ENCODE assay signal across 8 cellular contexts in genomic region chr11:47466701-47467250, GRCh38. TPM values are rescaled to one million over a fixed set of nuclear protein-coding genes. Genes with fewer than 3 reads are reported as not detected.
DNase-seq lines count a peak whose midpoint lies in the region; ATAC-seq and TF ChIP-seq lines count a peak whose summit lies in the region.

No MANE protein-coding gene starts in this region.

- 8 to 15% methylated on average over 3 to 4 of the region's 4 CpGs for WGBS in body of pancreas, 2 donors
- WGBS in thyroid gland, 2 donors: 23 to 31% methylated on average over 4 of the region's 4 CpGs

- intact Hi-C loops in body of pancreas (cut with DNase I) (no loop called here), thyroid gland (cut with DNase I) (no loop called here), OCI-LY7 (cut with micrococcal nuclease; ENCODE audit: unreplicated experiment) (no loop called here)

- H3K4me1 Mint-ChIP-seq in stimulated activated naive CD8-positive, alpha-beta T cell treated with anti-CD3 and anti-CD28 coated beads, Interleukin-15, Interleukin-2, amounts not matched to agents 100 ng/mL and 50 ng/mL, for 24 hours (ENCODE audit: low read depth): peaks cover 6% of the 10 kb centered on the region
- H3K4me1 Mint-ChIP-seq in stimulated activated naive CD8-positive, alpha-beta T cell treated with anti-CD3 and anti-CD28 coated beads, Interleukin-15, amount 100 ng/mL, for 72 hours: peaks cover 14% of the 10 kb centered on the region

- peak overlapping the region; percentile 54 for H3K27ac Mint-ChIP-seq in stimulated activated naive CD8-positive, alpha-beta T cell treated with anti-CD3 and anti-CD28 coated beads, Interleukin-15, Interleukin-2, amounts not matched to agents 100 ng/mL and 50 ng/mL, for 24 hours
- H3K27ac Mint-ChIP-seq in stimulated activated naive CD8-positive, alpha-beta T cell treated with anti-CD3 and anti-CD28 coated beads, Interleukin-15, amount 100 ng/mL, for 72 hours: no peak overlapping the region

- no peaks in the 10 kb centered on the region for H3K79me2 ChIP-seq in OCI-LY7 (ENCODE audit: insufficient read depth, low read depth, low read length)

- no peak for ATAC-seq in stimulated activated naive CD8-positive, alpha-beta T cell treated with anti-CD3 and anti-CD28 coated beads, Interleukin-15, amount 100 ng/mL, for 72 hours
- ATAC-seq in body of pancreas: peak; percentile 72

- no peaks in the 10 kb centered on the region for H4K20me1 ChIP-seq in OCI-LY7 (ENCODE audit: insufficient read depth, low read length)

- H2AFZ ChIP-seq in OCI-LY7 (ENCODE audit: low read length): no peak overlapping the region

- CTCF ChIA-PET in OCI-LY7 (lab: Charles Lee; ENCODE audit: unreplicated experiment): no interaction called here

- no peak for TF ChIP-seq POLR2A in body of pancreas (IDR thresholded peaks at IDR 0.05)
- no peak for TF ChIP-seq POLR2A in thyroid gland (IDR thresholded peaks at IDR 0.05)

- POLR2A ChIA-PET in OCI-LY7 (lab: Charles Lee): interaction anchor here (0.5 to 1.3 kb wide), 4 partner anchors 9 to 488 kb away, joined by 3 to 4 read pairs (median 3); no protein-coding TSS in a partner anchor

- no peak overlapping the region for H3K4me2 ChIP-seq in OCI-LY7 (ENCODE audit: low read length)

- H3K9me3 ChIP-seq in body of pancreas (no peaks in the 10 kb centered on the region), thyroid gland (no peaks in the 10 kb centered on the region), OCI-LY7 (ENCODE audit: low read length) (no peaks in the 10 kb centered on the region)

- H3K36me3 Mint-ChIP-seq in stimulated activated naive CD8-positive, alpha-beta T cell treated with anti-CD3 and anti-CD28 coated beads, Interleukin-15, Interleukin-2, amounts not matched to agents 100 ng/mL and 50 ng/mL, for 24 hours (ENCODE audit: low read depth): peaks cover 47% of the 10 kb centered on the region

- peak overlapping the region; percentile 50 to 79 (median 66) for H3K27ac ChIP-seq in body of pancreas
- H3K27ac ChIP-seq in thyroid gland: peak overlapping the region; percentile 13 to 64 (median 56)
- H3K27ac ChIP-seq in OCI-LY7 (ENCODE audit: low read depth, low read length, poor library complexity, severe bottlenecking): no peak overlapping the region

- H3K4me3 ChIP-seq in body of pancreas (no peak overlapping the region), thyroid gland (replicated peaks in 1 of 3) (no peak overlapping the region), OCI-LY7 (ENCODE audit: low read depth, low read length, poor library complexity, severe bottlenecking) (no peak overlapping the region)

- TF ChIP-seq CTCF in body of pancreas (IDR thresholded peaks at IDR 0.05) (no peak), thyroid gland (IDR thresholded peaks at IDR 0.05) (no peak), OCI-LY7 (conservative IDR thresholded peaks at IDR 0.05; ENCODE audit: low read length) (no peak)

- H3K4me1 ChIP-seq in body of pancreas (peaks cover 21% of the 10 kb centered on the region), thyroid gland (peaks cover 32 to 42% of the 10 kb centered on the region in 2 donors), OCI-LY7 (ENCODE audit: insufficient read depth, low read length, poor library complexity, severe bottlenecking) (no peaks in the 10 kb centered on the region)

- H3K27me3 Mint-ChIP-seq in stimulated activated naive CD8-positive, alpha-beta T cell treated with anti-CD3 and anti-CD28 coated beads, Interleukin-15, Interleukin-2, amounts not matched to agents 100 ng/mL and 50 ng/mL, for 24 hours: no peaks in the 10 kb centered on the region
- H3K27me3 Mint-ChIP-seq in stimulated activated naive CD8-positive, alpha-beta T cell treated with anti-CD3 and anti-CD28 coated beads, Interleukin-15, amount 100 ng/mL, for 72 hours: no peaks in the 10 kb centered on the region

- no peaks in the 10 kb centered on the region for H3K27me3 ChIP-seq in body of pancreas
- no peaks in the 10 kb centered on the region for H3K27me3 ChIP-seq in thyroid gland

- H3K36me3 ChIP-seq in body of pancreas (replicated peaks in 1 of 2; ENCODE audit: insufficient read depth in 1 of 2, low read depth in 2 of 2): peaks cover 7 to 12% of the 10 kb centered on the region in 2 donors
- peaks cover 12 to 15% of the 10 kb centered on the region in 2 donors for H3K36me3 ChIP-seq in thyroid gland
- peaks cover 82% of the 10 kb centered on the region for H3K36me3 ChIP-seq in OCI-LY7 (ENCODE audit: insufficient read depth, low read length)

- no TSS peak for BruUV-seq in OCI-LY7 (replicated peaks; lab: Mats Ljungman, UMichigan)

- H3K9me2 ChIP-seq in OCI-LY7 (ENCODE audit: insufficient read depth, low read length): no peaks in the 10 kb centered on the region

- no peak for DNase-seq in stimulated activated naive CD8-positive, alpha-beta T cell treated with anti-CD3 and anti-CD28 coated beads, Interleukin-15, amount 100 ng/mL, for 72 hours
- DNase-seq in body of pancreas (peak; percentile 69 to 83 (median 80)), lung microvascular endothelial cell (ENCODE audit: low read depth in 2 of 2) (peak; percentile 64 to 79), thyroid gland (peak; percentile 41 to 57), OCI-LY7 (ENCODE audit: low spot score) (no peak), NOMO-1 treated with dmso at 0.1 percent for 144 hours (lab: John Stamatoyannopoulos, UW; ENCODE audit: unreplicated experiment) (no peak), kidney tubule cell (ENCODE audit: low spot score) (no peak)

- no peak overlapping the region for H3K4me3 Mint-ChIP-seq in stimulated activated naive CD8-positive, alpha-beta T cell treated with anti-CD3 and anti-CD28 coated beads, Interleukin-15, Interleukin-2, amounts not matched to agents 100 ng/mL and 50 ng/mL, for 24 hours
- H3K4me3 Mint-ChIP-seq in stimulated activated naive CD8-positive, alpha-beta T cell treated with anti-CD3 and anti-CD28 coated beads, Interleukin-15, amount 100 ng/mL, for 72 hours: no peak overlapping the region

- no peaks in the 10 kb centered on the region for H3K9me3 Mint-ChIP-seq in stimulated activated naive CD8-positive, alpha-beta T cell treated with anti-CD3 and anti-CD28 coated beads, Interleukin-15, Interleukin-2, amounts not matched to agents 100 ng/mL and 50 ng/mL, for 24 hours
- H3K9me3 Mint-ChIP-seq in stimulated activated naive CD8-positive, alpha-beta T cell treated with anti-CD3 and anti-CD28 coated beads, Interleukin-15, amount 100 ng/mL, for 72 hours: no peaks in the 10 kb centered on the region

RNA-seq across cellular contexts. Expression of gene RAPSN, which starts 17.8 kb away (rescaled TPM):
- not detected for total RNA-seq in body of pancreas
- 0.20 TPM in 1 of 2 replicates, not detected in the other for total RNA-seq in lung microvascular endothelial cell
- under 1 TPM in 1 of 4 donors, not detected in 3; 0.67 TPM for total RNA-seq in thyroid gland
- total RNA-seq in OCI-LY7 (2014; rRNA removed; shearing (Covaris generic)): 0.26 TPM in 1 of 2 replicates, not detected in the other
- not detected in 2 replicates for total RNA-seq in OCI-LY7 (2022)

RNA-seq across cellular contexts. Expression of gene PSMC3, which starts 40.5 kb away (rescaled TPM):
- total RNA-seq in body of pancreas: 10 to 100 TPM; 43.8 to 62.8 TPM
- total RNA-seq in lung microvascular endothelial cell: 126 and 135 TPM in 2 replicates
- 100 to 1,000 TPM in 2 of 4 donors, 10 to 100 TPM in 2; 92.7 to 240 (median 123) TPM for total RNA-seq in thyroid gland
- total RNA-seq in OCI-LY7 (2014; rRNA removed; shearing (Covaris generic)): 122 and 135 TPM in 2 replicates
- 127 and 144 TPM in 2 replicates for total RNA-seq in OCI-LY7 (2022)

RNA-seq across cellular contexts. Expression of gene SLC39A13, which starts 58.4 kb away (rescaled TPM):
- total RNA-seq in body of pancreas (10 to 100 TPM; 54.7 TPM), lung microvascular endothelial cell (33.3 and 51.0 TPM in 2 replicates), thyroid gland (10 to 100 TPM; 51.3 to 84.3 (median 66.8) TPM), OCI-LY7 (2022) (30.5 and 33.9 TPM in 2 replicates)
- total RNA-seq in OCI-LY7 (2014; rRNA removed; shearing (Covaris generic)): 31.6 and 31.8 TPM in 2 replicates

Comparison
In these comparisons a context has a peak if more than half of its experiments do, and no peak if none do; other contexts are left out.
1. DNase-seq: peak in body of pancreas (4 of 4), lung microvascular endothelial cell (2 of 2) and thyroid gland (2 of 2); none in stimulated activated naive CD8-positive, alpha-beta T cell treated with anti-CD3 and anti-CD28 coated beads, Interleukin-15, amount 100 ng/mL, for 72 hours (0 of 2), OCI-LY7 (single experiment), NOMO-1 treated with dmso at 0.1 percent for 144 hours (single experiment) and kidney tubule cell (single experiment).